Comparison of ENCODE assay signal across 29 cellular contexts in the genomic region with DNA sequence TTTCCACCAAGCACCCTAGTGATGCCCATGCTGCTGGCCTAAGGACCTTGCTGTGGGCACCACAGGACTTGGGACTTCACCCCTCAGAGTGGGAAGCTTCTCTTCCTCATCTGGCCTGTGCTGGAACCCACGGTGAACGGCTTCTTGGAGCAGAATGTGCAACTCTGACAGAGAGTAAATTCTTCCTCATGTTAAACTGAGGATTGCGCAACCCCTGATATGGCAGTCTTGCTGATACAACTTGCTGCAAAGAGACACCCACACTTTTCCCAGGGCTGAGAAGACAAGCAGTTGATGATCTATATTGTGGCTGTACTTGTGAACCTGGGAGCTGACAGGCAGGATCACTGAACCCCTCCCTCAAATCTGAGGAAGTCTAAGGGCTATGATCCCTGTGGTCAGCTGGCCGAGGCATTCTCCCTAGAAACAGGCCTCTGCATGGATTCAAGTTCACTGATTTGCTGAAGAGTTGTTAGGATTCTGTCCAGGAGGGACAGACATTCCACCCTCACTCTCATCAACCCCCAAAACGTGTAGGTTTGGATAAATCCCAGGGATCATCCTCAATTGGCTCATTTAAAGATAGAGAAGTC.
DNase-seq lines count a peak whose midpoint lies in the region; ATAC-seq and TF ChIP-seq lines count a peak whose summit lies in the region.
"Had no signal": no experiment of that assay in that cellular context is flagged by ENCODE, and none has a peak within 500 bp of the region (broad histone marks: within the 10 kb centered on the region; RNA-seq: fewer than 3 reads in every experiment).

No MANE protein-coding gene starts in this region.

- H4K8ac ChIP-seq in mesenchymal stem cell (ENCODE audit: low read length): no peak overlapping the region

- TF ChIP-seq CTCF in type B pancreatic cell (conservative IDR thresholded peaks at IDR 0.05): no peak

- no peak for TF ChIP-seq EP300 in Ishikawa (IDR thresholded peaks at IDR 0.05; ENCODE audit: borderline replicate concordance)

- no peak overlapping the region for H3K18ac ChIP-seq in mesenchymal stem cell (ENCODE audit: low read depth in 1 of 2, low read length in 2 of 2)

- TF ChIP-seq RAD21 in Ishikawa (IDR thresholded peaks at IDR 0.05; ENCODE audit: low read depth): no peak

- H3K4ac ChIP-seq in mesenchymal stem cell (ENCODE audit: low read depth in 1 of 2, low read length in 2 of 2): no peak overlapping the region

- no peak overlapping the region for H2BK5ac ChIP-seq in mesenchymal stem cell (ENCODE audit: low read depth, low read length, poor library complexity, severe bottlenecking)

- no peak overlapping the region for H3K4me3 Mint-ChIP-seq in type B pancreatic cell
- H3K4me3 Mint-ChIP-seq: activated naive CD4-positive, alpha-beta T cell treated with anti-CD3 and anti-CD28 coated beads, Interleukin-2, amount 10 ng/mL, durations not matched to agents 7 days and 5 days; CD8-positive, alpha-beta T cell; central memory CD8-positive, alpha-beta T cell; immature natural killer cell; neural crest cell had no signal

- 63% methylated on average over 4 of the region's 5 CpGs for WGBS in mesenchymal stem cell

- H4K91ac ChIP-seq in mesenchymal stem cell (ENCODE audit: low read length): no peak overlapping the region

- no peak overlapping the region for H2AK5ac ChIP-seq in mesenchymal stem cell (ENCODE audit: low read length, severe bottlenecking)

- no peak overlapping the region for H3K23ac ChIP-seq in mesenchymal stem cell (ENCODE audit: low read length in 2 of 2)

- peaks cover 23% of the 10 kb centered on the region for H3K4me1 Mint-ChIP-seq in type B pancreatic cell (ENCODE audit: unreplicated experiment)
- H3K4me1 Mint-ChIP-seq: activated naive CD4-positive, alpha-beta T cell treated with anti-CD3 and anti-CD28 coated beads, Interleukin-2, amount 10 ng/mL, durations not matched to agents 7 days and 5 days; central memory CD8-positive, alpha-beta T cell; immature natural killer cell had no signal

- H3K4me2 ChIP-seq in mesenchymal stem cell (ENCODE audit: low read length, poor library complexity, severe bottlenecking): no peak overlapping the region
- H3K4me2 ChIP-seq: smooth muscle cell had no signal

- H3K27me3 Mint-ChIP-seq in type B pancreatic cell: peaks cover 4% of the 10 kb centered on the region
- H3K27me3 Mint-ChIP-seq: activated naive CD4-positive, alpha-beta T cell treated with anti-CD3 and anti-CD28 coated beads, Interleukin-2, amount 10 ng/mL, durations not matched to agents 7 days and 5 days; central memory CD8-positive, alpha-beta T cell had no signal

- H2BK15ac ChIP-seq in mesenchymal stem cell (ENCODE audit: low read depth, poor library complexity, severe bottlenecking): no peak overlapping the region

- H3K9ac ChIP-seq in adipocyte (ENCODE audit: low read length) (no peak overlapping the region), mesenchymal stem cell (ENCODE audit: low read length) (no peak overlapping the region)

- H3K9me3 ChIP-seq in adipocyte (ENCODE audit: control insufficient read depth, low read length) (no peaks in the 10 kb centered on the region), mesenchymal stem cell (ENCODE audit: control insufficient read depth, low read length) (no peaks in the 10 kb centered on the region)
- H3K9me3 ChIP-seq: mucosa of descending colon, psoas muscle, thyroid gland had no signal

- no peak overlapping the region for H3K27ac Mint-ChIP-seq in type B pancreatic cell
- H3K27ac Mint-ChIP-seq: activated naive CD4-positive, alpha-beta T cell treated with anti-CD3 and anti-CD28 coated beads, Interleukin-2, amount 10 ng/mL, durations not matched to agents 7 days and 5 days; CD8-positive, alpha-beta T cell; immature natural killer cell had no signal

- no peaks in the 10 kb centered on the region for H3K79me1 ChIP-seq in mesenchymal stem cell (replicated peaks; ENCODE audit: low read length, poor library complexity, severe bottlenecking)

- no peak overlapping the region for H2BK120ac ChIP-seq in mesenchymal stem cell (ENCODE audit: low read depth, low read length)

- peak overlapping the region; percentile 25 for H3K27ac ChIP-seq in mesenchymal stem cell (ENCODE audit: low read length, poor library complexity, severe bottlenecking)
- H3K27ac ChIP-seq: epithelial cell of prostate, foreskin keratinocyte, psoas muscle, thyroid gland had no signal

- no peak overlapping the region for H2AFZ ChIP-seq in mesenchymal stem cell (ENCODE audit: low read depth, low read length)

- no peak overlapping the region for H2BK12ac ChIP-seq in mesenchymal stem cell (ENCODE audit: low read length in 2 of 2)

- H3K36me3 Mint-ChIP-seq in type B pancreatic cell: no peaks in the 10 kb centered on the region
- H3K36me3 Mint-ChIP-seq: activated naive CD4-positive, alpha-beta T cell treated with anti-CD3 and anti-CD28 coated beads, Interleukin-2, amount 10 ng/mL, durations not matched to agents 7 days and 5 days; CD8-positive, alpha-beta T cell; immature natural killer cell had no signal

- H3K4me3 ChIP-seq in adipocyte (ENCODE audit: low read length) (no peak overlapping the region), mesenchymal stem cell (ENCODE audit: insufficient read depth in 1 of 2, low read depth in 1 of 2, low read length in 2 of 2) (no peak overlapping the region)
- H3K4me3 ChIP-seq: mucosa of descending colon, psoas muscle, smooth muscle cell, thyroid gland had no signal

- DNase-seq in EL: peak; percentile 2
- DNase-seq in adipocyte (ENCODE audit: low read depth): peak; percentile 26
- DNase-seq in mesenchymal stem cell: no peak
- DNase-seq in NCI-H1105 (lab: John Stamatoyannopoulos, UW): no peak
- DNase-seq in type B pancreatic cell (ENCODE audit: extremely low spot score, unreplicated experiment): no peak
- DNase-seq: activated CD4-positive, alpha-beta T cell treated with anti-CD3 and anti-CD28 coated beads for 1 hour; activated CD8-positive, alpha-beta memory T cell treated with anti-CD3 and anti-CD28 coated beads for 24 hours; activated naive CD4-positive, alpha-beta T cell treated with anti-CD3 and anti-CD28 coated beads, Interleukin-2, amount 10 ng/mL, durations not matched to agents 7 days and 5 days; activated T-cell treated with anti-CD3 and anti-CD28 coated beads, Interleukin-2, amount 50 U/mL, for 48 hours; CD8-positive, alpha-beta T cell; foreskin keratinocyte; GF-D8; HCEC 1CT; immature natural killer cell; mucosa of descending colon; NCI-H146; NCI-H2171 treated with DMSO at 0.1 percent for 48 hours; NCI-H69; psoas muscle; stimulated activated CD4-positive, alpha-beta T cell treated with anti-CD3 and anti-CD28 coated beads, Interleukin-4, amount 100 ng/mL, for 1 hour; stimulated activated naive CD8-positive, alpha-beta T cell treated with anti-CD3 and anti-CD28 coated beads, Interleukin-15, Interleukin-2, amounts not matched to agents 100 U/mL and 50 U/mL, for 24 hours; thyroid gland had no signal

- H3K4me1 ChIP-seq in adipocyte (ENCODE audit: control insufficient read depth, insufficient read depth, low read length) (no peaks in the 10 kb centered on the region), mesenchymal stem cell (ENCODE audit: control insufficient read depth, insufficient read depth, low read depth, low read length) (peaks cover 3% of the 10 kb centered on the region)
- H3K4me1 ChIP-seq: foreskin keratinocyte, psoas muscle had no signal

- ATAC-seq in HG03354 (IDR thresholded peaks at IDR 0.05; ENCODE audit: poor library complexity, severe bottlenecking, unreplicated experiment) (no peak), HG03521 (IDR thresholded peaks at IDR 0.05; ENCODE audit: unreplicated experiment) (no peak)
- ATAC-seq: CD8-positive, alpha-beta T cell; foreskin keratinocyte; mucosa of descending colon; psoas muscle; stimulated activated naive CD8-positive, alpha-beta T cell treated with anti-CD3 and anti-CD28 coated beads, Interleukin-15, Interleukin-2, amounts not matched to agents 100 U/mL and 50 U/mL, for 24 hours had no signal

- H3K9me3 Mint-ChIP-seq in type B pancreatic cell: peaks cover 10% of the 10 kb centered on the region
- H3K9me3 Mint-ChIP-seq: activated naive CD4-positive, alpha-beta T cell treated with anti-CD3 and anti-CD28 coated beads, Interleukin-2, amount 10 ng/mL, durations not matched to agents 7 days and 5 days had no signal

- H3K14ac ChIP-seq in mesenchymal stem cell (ENCODE audit: low read length in 2 of 2): no peak overlapping the region

- H3K27me3 ChIP-seq in adipocyte (replicated peaks; ENCODE audit: control insufficient read depth, insufficient read depth, low read length) (peaks cover 2% of the 10 kb centered on the region), mesenchymal stem cell (ENCODE audit: control insufficient read depth in 1 of 2, insufficient read depth in 1 of 2, low read length in 2 of 2) (no peaks in the 10 kb centered on the region)
- H3K27me3 ChIP-seq: foreskin keratinocyte, thyroid gland had no signal

- no peaks in the 10 kb centered on the region for H3K36me3 ChIP-seq in adipocyte (ENCODE audit: control insufficient read depth, insufficient read depth, low read length, severe bottlenecking)
- no peaks in the 10 kb centered on the region for H3K36me3 ChIP-seq in mesenchymal stem cell (ENCODE audit: control insufficient read depth in 1 of 2, insufficient read depth in 2 of 2, low read depth in 1 of 2, low read length in 2 of 2)
- H3K36me3 ChIP-seq: thyroid gland had no signal

TF ChIP-seq in Ishikawa, 13 proteins besides CTCF, POLR2A, EP300 and RAD21:
- TF ChIP-seq CEBPB (IDR thresholded peaks at IDR 0.05): peak; percentile 80
- TF ChIP-seq NFIC (IDR thresholded peaks at IDR 0.05): no peak
TF ChIP-seq in Ishikawa: peak in this region for 1.

Comparison
In these comparisons a context has a peak if more than half of its experiments do, and no peak if none do; other contexts are left out.
1. DNase-seq: peak in EL (single experiment) and adipocyte (single experiment); none in mesenchymal stem cell (single experiment), NCI-H1105 (single experiment) and type B pancreatic cell (single experiment).